9 cellular contexts compared by ENCODE assay signal in genomic region chr19:10095622-10095947, GRCh38. TPM values are rescaled to one million over a fixed set of nuclear protein-coding genes. Genes with fewer than 3 reads are reported as not detected.
DNase-seq lines count a peak whose midpoint lies in the region; ATAC-seq and TF ChIP-seq lines count a peak whose summit lies in the region.
"Had no signal": no experiment of that assay in that cellular context is flagged by ENCODE, and none has a peak within 500 bp of the region (broad histone marks: within the 10 kb centered on the region; RNA-seq: fewer than 3 reads in every experiment).

No MANE protein-coding gene starts in this region.

- TF ChIP-seq EP300 in transverse colon (IDR thresholded peaks at IDR 0.05; ENCODE audit: low read depth): no peak

- H3K36me3 ChIP-seq in mucosa of rectum (ENCODE audit: control insufficient read depth in 2 of 2, insufficient read depth in 2 of 2, low read length in 2 of 2) (peaks cover 5 to 12% of the 10 kb centered on the region in 2 donors), transverse colon (no peaks in the 10 kb centered on the region)
- H3K36me3 ChIP-seq: ovary had no signal

- WGBS in transverse colon (ENCODE audit: low coverage in 1 of 2), 2 donors: 36 to 46% methylated on average over 5 to 7 of the region's 7 CpGs

- peak overlapping the region in 1 of 2 donors; percentile 50 for H3K4me3 ChIP-seq in mucosa of rectum (ENCODE audit: low read length in 2 of 2)
- H3K4me3 ChIP-seq in transverse colon: peak overlapping the region in 1 of 4 donors; percentile 27

- no peak overlapping the region for H3K4me3 Mint-ChIP-seq in activated naive CD4-positive, alpha-beta T cell treated with anti-CD3 and anti-CD28 coated beads, Interleukin-2, amount 50 U/mL, for 24 hours
- H3K4me3 Mint-ChIP-seq in activated naive CD8-positive, alpha-beta T cell treated with anti-CD3 and anti-CD28 coated beads, Interleukin-2, amount 10 ng/mL, durations not matched to agents 7 days and 5 days: no peak overlapping the region

- peaks cover 13% of the 10 kb centered on the region for H3K36me3 Mint-ChIP-seq in activated naive CD4-positive, alpha-beta T cell treated with anti-CD3 and anti-CD28 coated beads, Interleukin-2, amount 50 U/mL, for 24 hours
- H3K36me3 Mint-ChIP-seq in activated naive CD8-positive, alpha-beta T cell treated with anti-CD3 and anti-CD28 coated beads, Interleukin-2, amount 10 ng/mL, durations not matched to agents 7 days and 5 days: peaks cover 27% of the 10 kb centered on the region

- H3K4me1 ChIP-seq in mucosa of rectum (ENCODE audit: control insufficient read depth in 2 of 2, insufficient read depth in 2 of 2, low read length in 2 of 2) (peaks cover 5% of the 10 kb centered on the region in 2 donors), transverse colon (peaks cover 0 to 15% (median 10%) of the 10 kb centered on the region in 4 donors)

- intact Hi-C loops in transverse colon (cut with DNase I; ENCODE audit: low total_unique reads): no loop called here

- POLR2A ChIA-PET in activated naive CD8-positive, alpha-beta T cell treated with anti-CD3 and anti-CD28 coated beads, Interleukin-2, amount 10 ng/mL, durations not matched to agents 7 days and 5 days (lab: Charles Lee): interaction anchor here (0.7 to 6.9 kb wide), 13 partner anchors 9 to 261 kb away, joined by 3 to 112 read pairs (median 4); partner anchors contain the start of genes DNMT1, P2RY11, PIN1 and PPAN

- H3K27ac ChIP-seq in mucosa of rectum (ENCODE audit: low read depth in 2 of 2, low read length in 2 of 2) (peak overlapping the region; percentile 29 to 30), transverse colon (peak overlapping the region; percentile 67 to 86 (median 79))

- no peaks in the 10 kb centered on the region for H3K27me3 ChIP-seq in mucosa of rectum (ENCODE audit: control insufficient read depth in 2 of 2, insufficient read depth in 2 of 2, low read length in 2 of 2)
- no peaks in the 10 kb centered on the region for H3K27me3 ChIP-seq in transverse colon
- H3K27me3 ChIP-seq: ovary had no signal

- peak overlapping the region; percentile 68 for H3K27ac Mint-ChIP-seq in activated naive CD4-positive, alpha-beta T cell treated with anti-CD3 and anti-CD28 coated beads, Interleukin-2, amount 50 U/mL, for 24 hours
- H3K27ac Mint-ChIP-seq in activated naive CD8-positive, alpha-beta T cell treated with anti-CD3 and anti-CD28 coated beads, Interleukin-2, amount 10 ng/mL, durations not matched to agents 7 days and 5 days: peak overlapping the region; percentile 38

- ATAC-seq in activated naive CD8-positive, alpha-beta T cell treated with anti-CD3 and anti-CD28 coated beads, Interleukin-2, amount 10 ng/mL, durations not matched to agents 7 days and 5 days (ENCODE audit: low read depth): no peak
- no peak for ATAC-seq in HG03097 (IDR thresholded peaks at IDR 0.05; ENCODE audit: low FRiP score, unreplicated experiment)

- no peaks in the 10 kb centered on the region for H3K9me3 Mint-ChIP-seq in activated naive CD4-positive, alpha-beta T cell treated with anti-CD3 and anti-CD28 coated beads, Interleukin-2, amount 50 U/mL, for 24 hours
- H3K9me3 Mint-ChIP-seq in activated naive CD8-positive, alpha-beta T cell treated with anti-CD3 and anti-CD28 coated beads, Interleukin-2, amount 10 ng/mL, durations not matched to agents 7 days and 5 days: peaks cover 2% of the 10 kb centered on the region

- no peak for TF ChIP-seq CTCF in transverse colon (IDR thresholded peaks at IDR 0.05)

- in situ Hi-C loops in transverse colon (cut with MboI; ENCODE audit: low pct_ligation_motif_present in 1 of 4, low pct_unique_long_range_greater_than_20kb in 1 of 4, low sequenced_read_pairs in 3 of 4): no loop called here

- H3K27me3 Mint-ChIP-seq in activated naive CD4-positive, alpha-beta T cell treated with anti-CD3 and anti-CD28 coated beads, Interleukin-2, amount 50 U/mL, for 24 hours: no peaks in the 10 kb centered on the region
- H3K27me3 Mint-ChIP-seq in activated naive CD8-positive, alpha-beta T cell treated with anti-CD3 and anti-CD28 coated beads, Interleukin-2, amount 10 ng/mL, durations not matched to agents 7 days and 5 days: no peaks in the 10 kb centered on the region

- DNase-seq in activated naive CD4-positive, alpha-beta T cell (lab: John Stamatoyannopoulos, UW): no peak
- no peak for DNase-seq in activated naive CD8-positive, alpha-beta T cell treated with anti-CD3 and anti-CD28 coated beads, Interleukin-2, amount 10 ng/mL, durations not matched to agents 7 days and 5 days
- DNase-seq in transverse colon (no peak), GDM1 (lab: John Stamatoyannopoulos, UW) (no peak), amygdala (lab: John Stamatoyannopoulos, UW) (no peak)

- TF ChIP-seq POLR2A in transverse colon (IDR thresholded peaks at IDR 0.05): no peak

- H3K9ac ChIP-seq in mucosa of rectum (ENCODE audit: low read depth in 1 of 2, low read length in 2 of 2): peak overlapping the region in 1 of 2 donors; percentile 8

- H3K9me3 ChIP-seq in mucosa of rectum (ENCODE audit: control insufficient read depth in 2 of 2, low read length in 2 of 2): no peaks in the 10 kb centered on the region
- H3K9me3 ChIP-seq in transverse colon: no peaks in the 10 kb centered on the region
- H3K9me3 ChIP-seq: ovary had no signal

- peaks cover 21% of the 10 kb centered on the region for H3K4me1 Mint-ChIP-seq in activated naive CD4-positive, alpha-beta T cell treated with anti-CD3 and anti-CD28 coated beads, Interleukin-2, amount 50 U/mL, for 24 hours
- peaks cover 20% of the 10 kb centered on the region for H3K4me1 Mint-ChIP-seq in activated naive CD8-positive, alpha-beta T cell treated with anti-CD3 and anti-CD28 coated beads, Interleukin-2, amount 10 ng/mL, durations not matched to agents 7 days and 5 days

RNA-seq across cellular contexts. Expression of gene ANGPTL6, which starts 6.9 kb away (rescaled TPM):
- total RNA-seq in activated naive CD8-positive, alpha-beta T cell treated with anti-CD3 and anti-CD28 coated beads, Interleukin-2, amount 10 ng/mL, durations not matched to agents 7 days and 5 days: 1 to 10 TPM; 3.8 to 4.7 TPM
- total RNA-seq in transverse colon: 1 to 10 TPM in 1 of 4 donors, under 1 TPM in 2, not detected in 1; 0.32 to 4.5 (median 0.55) TPM

RNA-seq across cellular contexts. Expression of gene SHFL, which starts 9.5 kb away (rescaled TPM):
- total RNA-seq in activated naive CD8-positive, alpha-beta T cell treated with anti-CD3 and anti-CD28 coated beads, Interleukin-2, amount 10 ng/mL, durations not matched to agents 7 days and 5 days: 100 to 1,000 TPM; 118 to 126 TPM
- total RNA-seq in transverse colon: 10 to 100 TPM; 24.5 to 56.1 (median 39.0) TPM

RNA-seq across cellular contexts. Expression of gene PPAN, which starts 10.6 kb away (rescaled TPM):
- total RNA-seq in activated naive CD8-positive, alpha-beta T cell treated with anti-CD3 and anti-CD28 coated beads, Interleukin-2, amount 10 ng/mL, durations not matched to agents 7 days and 5 days: 100 to 1,000 TPM; 104 to 112 TPM
- total RNA-seq in transverse colon: 10 to 100 TPM; 10.1 to 31.8 (median 21.5) TPM

RNA-seq across cellular contexts. Expression of gene P2RY11, which starts 15.9 kb away (rescaled TPM):
- 10 to 100 TPM; 51.8 to 53.6 TPM for total RNA-seq in activated naive CD8-positive, alpha-beta T cell treated with anti-CD3 and anti-CD28 coated beads, Interleukin-2, amount 10 ng/mL, durations not matched to agents 7 days and 5 days
- 10 to 100 TPM in 1 of 4 donors, 1 to 10 TPM in 2, under 1 TPM in 1; 0.80 to 13.8 (median 6.9) TPM for total RNA-seq in transverse colon

RNA-seq across cellular contexts. Expression of gene EIF3G, which starts 24.1 kb away (rescaled TPM):
- 100 to 1,000 TPM; 262 to 264 TPM for total RNA-seq in activated naive CD8-positive, alpha-beta T cell treated with anti-CD3 and anti-CD28 coated beads, Interleukin-2, amount 10 ng/mL, durations not matched to agents 7 days and 5 days
- 100 to 1,000 TPM; 169 to 293 (median 198) TPM for total RNA-seq in transverse colon
